ENCODE assay signal across 1 cellular context in the genomic region with DNA sequence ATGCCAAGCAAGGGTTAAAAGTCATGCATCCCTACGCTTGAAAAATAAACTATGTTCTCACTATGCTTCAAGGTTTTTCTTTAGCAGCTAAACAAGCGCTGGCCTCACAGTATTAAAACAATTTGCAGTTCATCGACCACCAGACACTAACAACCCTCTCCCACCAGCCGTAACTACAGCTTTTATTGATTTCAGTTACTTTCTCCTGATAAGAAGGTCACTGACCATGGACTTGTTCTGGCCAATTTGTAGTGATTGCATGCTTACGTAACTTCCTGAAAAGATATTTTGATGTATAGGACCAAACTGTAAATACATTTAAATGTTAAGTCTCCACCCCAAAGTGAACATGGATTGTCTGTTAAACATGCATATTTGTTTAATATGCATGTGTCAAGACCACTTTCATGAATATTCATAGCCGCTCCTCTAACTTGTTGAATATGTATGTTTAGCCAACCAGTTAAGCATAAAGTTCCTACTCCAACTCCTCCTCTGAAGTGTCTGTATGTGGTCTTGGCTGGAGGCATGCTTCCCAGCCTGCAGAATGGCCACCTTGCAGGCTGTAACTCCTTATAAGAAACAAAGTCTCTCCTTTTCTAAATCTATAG.
TF ChIP-seq lines count a peak whose summit lies in the region.

No MANE protein-coding gene starts in this region.

TF ChIP-seq in HepG2, 621 proteins besides CTCF, POLR2A, EP300 and RAD21 (continued from another document and continues in another):
- TF ChIP-seq REPIN1 (CRISPR knock-in tag; IDR thresholded peaks at IDR 0.05; ENCODE audit: borderline replicate concordance, low read depth) (peak; percentile 28; the same call in 1 of the 2 replicates), TBX2 (CRISPR knock-in tag; IDR thresholded peaks at IDR 0.05; ENCODE audit: borderline replicate concordance) (peak; percentile 30; the same call in 1 of the 2 replicates), ZNF510 (CRISPR knock-in tag; IDR thresholded peaks at IDR 0.05; ENCODE audit: low read depth) (0 out of 2 replicates have a peak, but pooled peaks have one; percentile 31), PPARG (CRISPR knock-in tag; conservative IDR thresholded peaks at IDR 0.05) (peak; percentile 37; the same call in 1 of the 2 replicates), MEIS1 (CRISPR knock-in tag; IDR thresholded peaks at IDR 0.05; ENCODE audit: borderline replicate concordance) (no peak), FLYWCH1 (CRISPR knock-in tag; IDR thresholded peaks at IDR 0.05) (no peak), CREM (IDR thresholded peaks at IDR 0.05) (peak; percentile 57; the same call in 1 of the 2 replicates), CREM (CRISPR knock-in tag; IDR thresholded peaks at IDR 0.05) (no peak), ZFP36L1 (CRISPR knock-in tag; IDR thresholded peaks at IDR 0.05) (no peak), DPF2 (CRISPR knock-in tag; IDR thresholded peaks at IDR 0.05; ENCODE audit: borderline replicate concordance, low read depth) (peak; percentile 38; the same call in 1 of the 2 replicates), MAFK (conservative IDR thresholded peaks at IDR 0.05 in 1 of 2, IDR thresholded peaks at IDR 0.05 in 1 of 2; ENCODE audit: low read length in 2 of 2) (no peak), ZNF614 (CRISPR knock-in tag; IDR thresholded peaks at IDR 0.05; ENCODE audit: borderline replicate concordance) (0 out of 2 replicates have a peak, but pooled peaks have one; percentile 28), NR2F2 (IDR thresholded peaks at IDR 0.05; ENCODE audit: borderline replicate concordance, low read depth) (peak; percentile 57; the same call in 1 of the 2 replicates), RXRB (CRISPR knock-in tag; IDR thresholded peaks at IDR 0.05; ENCODE audit: borderline replicate concordance) (peak; percentile 51; the same call in 1 of the 2 replicates), BCL6 (CRISPR knock-in tag; IDR thresholded peaks at IDR 0.05) (peak; percentile 93), FOXP1 (IDR thresholded peaks at IDR 0.05) (no peak), FOXP1 (CRISPR knock-in tag; IDR thresholded peaks at IDR 0.05) (peak; percentile 76; the same call in 1 of the 2 replicates), ZNF652 (CRISPR knock-in tag; IDR thresholded peaks at IDR 0.05; ENCODE audit: borderline replicate concordance, low read depth) (peak; percentile 97), ZNF777 (CRISPR knock-in tag; IDR thresholded peaks at IDR 0.05) (no peak), SALL1 (CRISPR knock-in tag; IDR thresholded peaks at IDR 0.05) (no peak; the same call in 1 of the 2 replicates), GTF2F1 (IDR thresholded peaks at IDR 0.05; ENCODE audit: low read length) (no peak), STAG1 (CRISPR knock-in tag; IDR thresholded peaks at IDR 0.05) (0 out of 2 replicates have a peak, but pooled peaks have one; percentile 5), ZNF776 (CRISPR knock-in tag; IDR thresholded peaks at IDR 0.05) (no peak), SPEN (CRISPR knock-in tag; IDR thresholded peaks at IDR 0.05; ENCODE audit: low read depth) (no peak), HMG20A (CRISPR knock-in tag; IDR thresholded peaks at IDR 0.05; ENCODE audit: borderline replicate concordance) (peak; percentile 33; the same call in 1 of the 2 replicates), ZNF441 (CRISPR knock-in tag; IDR thresholded peaks at IDR 0.05; ENCODE audit: borderline replicate concordance) (no peak), ZNF678 (CRISPR knock-in tag; IDR thresholded peaks at IDR 0.05) (no peak), GATAD2A (CRISPR knock-in tag; IDR thresholded peaks at IDR 0.05) (peak; percentile 82), GFI1 (CRISPR knock-in tag; IDR thresholded peaks at IDR 0.05; ENCODE audit: borderline replicate concordance) (peak; percentile 91), ZNF879 (CRISPR knock-in tag; IDR thresholded peaks at IDR 0.05) (no peak), POGZ (CRISPR knock-in tag; IDR thresholded peaks at IDR 0.05) (no peak), ARID2 (CRISPR knock-in tag; IDR thresholded peaks at IDR 0.05; ENCODE audit: borderline replicate concordance) (no peak), SOX5 (CRISPR knock-in tag; IDR thresholded peaks at IDR 0.05; ENCODE audit: borderline replicate concordance) (no peak; the same call in 1 of the 2 replicates), HDAC1 (CRISPR knock-in tag; IDR thresholded peaks at IDR 0.05) (peak; percentile 46; the same call in 1 of the 2 replicates), ZNF256 (CRISPR knock-in tag; conservative IDR thresholded peaks at IDR 0.05) (no peak), TCF7 (IDR thresholded peaks at IDR 0.05; ENCODE audit: low read depth) (0 out of 2 replicates have a peak, but pooled peaks have one; percentile 18), SMAD1 (CRISPR knock-in tag; IDR thresholded peaks at IDR 0.05; ENCODE audit: borderline replicate concordance, low read depth) (no peak)
- TF ChIP-seq, protein P1, sequence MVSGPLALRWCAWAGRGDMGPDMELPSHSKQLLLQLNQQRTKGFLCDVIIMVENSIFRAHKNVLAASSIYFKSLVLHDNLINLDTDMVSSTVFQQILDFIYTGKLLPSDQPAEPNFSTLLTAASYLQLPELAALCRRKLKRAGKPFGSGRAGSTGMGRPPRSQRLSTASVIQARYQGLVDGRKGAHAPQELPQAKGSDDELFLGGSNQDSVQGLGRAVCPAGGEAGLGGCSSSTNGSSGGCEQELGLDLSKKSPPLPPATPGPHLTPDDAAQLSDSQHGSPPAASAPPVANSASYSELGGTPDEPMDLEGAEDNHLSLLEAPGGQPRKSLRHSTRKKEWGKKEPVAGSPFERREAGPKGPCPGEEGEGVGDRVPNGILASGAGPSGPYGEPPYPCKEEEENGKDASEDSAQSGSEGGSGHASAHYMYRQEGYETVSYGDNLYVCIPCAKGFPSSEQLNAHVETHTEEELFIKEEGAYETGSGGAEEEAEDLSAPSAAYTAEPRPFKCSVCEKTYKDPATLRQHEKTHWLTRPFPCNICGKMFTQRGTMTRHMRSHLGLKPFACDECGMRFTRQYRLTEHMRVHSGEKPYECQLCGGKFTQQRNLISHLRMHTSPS (CRISPR knock-in tag; IDR thresholded peaks at IDR 0.05; ENCODE audit: low read depth), result no peak
- TF ChIP-seq, protein P2, sequence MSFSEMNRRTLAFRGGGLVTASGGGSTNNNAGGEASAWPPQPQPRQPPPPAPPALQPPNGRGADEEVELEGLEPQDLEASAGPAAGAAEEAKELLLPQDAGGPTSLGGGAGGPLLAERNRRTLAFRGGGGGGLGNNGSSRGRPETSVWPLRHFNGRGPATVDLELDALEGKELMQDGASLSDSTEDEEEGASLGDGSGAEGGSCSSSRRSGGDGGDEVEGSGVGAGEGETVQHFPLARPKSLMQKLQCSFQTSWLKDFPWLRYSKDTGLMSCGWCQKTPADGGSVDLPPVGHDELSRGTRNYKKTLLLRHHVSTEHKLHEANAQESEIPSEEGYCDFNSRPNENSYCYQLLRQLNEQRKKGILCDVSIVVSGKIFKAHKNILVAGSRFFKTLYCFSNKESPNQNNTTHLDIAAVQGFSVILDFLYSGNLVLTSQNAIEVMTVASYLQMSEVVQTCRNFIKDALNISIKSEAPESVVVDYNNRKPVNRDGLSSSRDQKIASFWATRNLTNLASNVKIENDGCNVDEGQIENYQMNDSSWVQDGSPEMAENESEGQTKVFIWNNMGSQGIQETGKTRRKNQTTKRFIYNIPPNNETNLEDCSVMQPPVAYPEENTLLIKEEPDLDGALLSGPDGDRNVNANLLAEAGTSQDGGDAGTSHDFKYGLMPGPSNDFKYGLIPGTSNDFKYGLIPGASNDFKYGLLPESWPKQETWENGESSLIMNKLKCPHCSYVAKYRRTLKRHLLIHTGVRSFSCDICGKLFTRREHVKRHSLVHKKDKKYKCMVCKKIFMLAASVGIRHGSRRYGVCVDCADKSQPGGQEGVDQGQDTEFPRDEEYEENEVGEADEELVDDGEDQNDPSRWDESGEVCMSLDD (CRISPR knock-in tag; IDR thresholded peaks at IDR 0.05; ENCODE audit: borderline replicate concordance), result no peak
- TF ChIP-seq, protein P3, sequence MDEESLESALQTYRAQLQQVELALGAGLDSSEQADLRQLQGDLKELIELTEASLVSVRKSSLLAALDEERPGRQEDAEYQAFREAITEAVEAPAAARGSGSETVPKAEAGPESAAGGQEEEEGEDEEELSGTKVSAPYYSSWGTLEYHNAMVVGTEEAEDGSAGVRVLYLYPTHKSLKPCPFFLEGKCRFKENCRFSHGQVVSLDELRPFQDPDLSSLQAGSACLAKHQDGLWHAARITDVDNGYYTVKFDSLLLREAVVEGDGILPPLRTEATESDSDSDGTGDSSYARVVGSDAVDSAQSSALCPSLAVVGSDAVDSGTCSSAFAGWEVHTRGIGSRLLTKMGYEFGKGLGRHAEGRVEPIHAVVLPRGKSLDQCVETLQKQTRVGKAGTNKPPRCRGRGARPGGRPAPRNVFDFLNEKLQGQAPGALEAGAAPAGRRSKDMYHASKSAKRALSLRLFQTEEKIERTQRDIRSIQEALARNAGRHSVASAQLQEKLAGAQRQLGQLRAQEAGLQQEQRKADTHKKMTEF (CRISPR knock-in tag; IDR thresholded peaks at IDR 0.05), result no peak
- TF ChIP-seq, protein P4, sequence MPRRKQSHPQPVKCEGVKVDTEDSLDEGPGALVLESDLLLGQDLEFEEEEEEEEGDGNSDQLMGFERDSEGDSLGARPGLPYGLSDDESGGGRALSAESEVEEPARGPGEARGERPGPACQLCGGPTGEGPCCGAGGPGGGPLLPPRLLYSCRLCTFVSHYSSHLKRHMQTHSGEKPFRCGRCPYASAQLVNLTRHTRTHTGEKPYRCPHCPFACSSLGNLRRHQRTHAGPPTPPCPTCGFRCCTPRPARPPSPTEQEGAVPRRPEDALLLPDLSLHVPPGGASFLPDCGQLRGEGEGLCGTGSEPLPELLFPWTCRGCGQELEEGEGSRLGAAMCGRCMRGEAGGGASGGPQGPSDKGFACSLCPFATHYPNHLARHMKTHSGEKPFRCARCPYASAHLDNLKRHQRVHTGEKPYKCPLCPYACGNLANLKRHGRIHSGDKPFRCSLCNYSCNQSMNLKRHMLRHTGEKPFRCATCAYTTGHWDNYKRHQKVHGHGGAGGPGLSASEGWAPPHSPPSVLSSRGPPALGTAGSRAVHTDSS (CRISPR knock-in tag; conservative IDR thresholded peaks at IDR 0.05), result no peak
- TF ChIP-seq, protein P5, sequence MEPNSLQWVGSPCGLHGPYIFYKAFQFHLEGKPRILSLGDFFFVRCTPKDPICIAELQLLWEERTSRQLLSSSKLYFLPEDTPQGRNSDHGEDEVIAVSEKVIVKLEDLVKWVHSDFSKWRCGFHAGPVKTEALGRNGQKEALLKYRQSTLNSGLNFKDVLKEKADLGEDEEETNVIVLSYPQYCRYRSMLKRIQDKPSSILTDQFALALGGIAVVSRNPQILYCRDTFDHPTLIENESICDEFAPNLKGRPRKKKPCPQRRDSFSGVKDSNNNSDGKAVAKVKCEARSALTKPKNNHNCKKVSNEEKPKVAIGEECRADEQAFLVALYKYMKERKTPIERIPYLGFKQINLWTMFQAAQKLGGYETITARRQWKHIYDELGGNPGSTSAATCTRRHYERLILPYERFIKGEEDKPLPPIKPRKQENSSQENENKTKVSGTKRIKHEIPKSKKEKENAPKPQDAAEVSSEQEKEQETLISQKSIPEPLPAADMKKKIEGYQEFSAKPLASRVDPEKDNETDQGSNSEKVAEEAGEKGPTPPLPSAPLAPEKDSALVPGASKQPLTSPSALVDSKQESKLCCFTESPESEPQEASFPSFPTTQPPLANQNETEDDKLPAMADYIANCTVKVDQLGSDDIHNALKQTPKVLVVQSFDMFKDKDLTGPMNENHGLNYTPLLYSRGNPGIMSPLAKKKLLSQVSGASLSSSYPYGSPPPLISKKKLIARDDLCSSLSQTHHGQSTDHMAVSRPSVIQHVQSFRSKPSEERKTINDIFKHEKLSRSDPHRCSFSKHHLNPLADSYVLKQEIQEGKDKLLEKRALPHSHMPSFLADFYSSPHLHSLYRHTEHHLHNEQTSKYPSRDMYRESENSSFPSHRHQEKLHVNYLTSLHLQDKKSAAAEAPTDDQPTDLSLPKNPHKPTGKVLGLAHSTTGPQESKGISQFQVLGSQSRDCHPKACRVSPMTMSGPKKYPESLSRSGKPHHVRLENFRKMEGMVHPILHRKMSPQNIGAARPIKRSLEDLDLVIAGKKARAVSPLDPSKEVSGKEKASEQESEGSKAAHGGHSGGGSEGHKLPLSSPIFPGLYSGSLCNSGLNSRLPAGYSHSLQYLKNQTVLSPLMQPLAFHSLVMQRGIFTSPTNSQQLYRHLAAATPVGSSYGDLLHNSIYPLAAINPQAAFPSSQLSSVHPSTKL (CRISPR knock-in tag; IDR thresholded peaks at IDR 0.05), result peak; percentile 82
- TF ChIP-seq, protein P6, sequence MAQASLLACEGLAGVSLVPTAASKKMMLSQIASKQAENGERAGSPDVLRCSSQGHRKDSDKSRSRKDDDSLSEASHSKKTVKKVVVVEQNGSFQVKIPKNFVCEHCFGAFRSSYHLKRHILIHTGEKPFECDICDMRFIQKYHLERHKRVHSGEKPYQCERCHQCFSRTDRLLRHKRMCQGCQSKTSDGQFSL (CRISPR knock-in tag; IDR thresholded peaks at IDR 0.05), result no peak
- TF ChIP-seq, protein P7, sequence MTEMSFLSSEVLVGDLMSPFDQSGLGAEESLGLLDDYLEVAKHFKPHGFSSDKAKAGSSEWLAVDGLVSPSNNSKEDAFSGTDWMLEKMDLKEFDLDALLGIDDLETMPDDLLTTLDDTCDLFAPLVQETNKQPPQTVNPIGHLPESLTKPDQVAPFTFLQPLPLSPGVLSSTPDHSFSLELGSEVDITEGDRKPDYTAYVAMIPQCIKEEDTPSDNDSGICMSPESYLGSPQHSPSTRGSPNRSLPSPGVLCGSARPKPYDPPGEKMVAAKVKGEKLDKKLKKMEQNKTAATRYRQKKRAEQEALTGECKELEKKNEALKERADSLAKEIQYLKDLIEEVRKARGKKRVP (CRISPR knock-in tag; IDR thresholded peaks at IDR 0.05), result 0 out of 4 replicates have a peak, but pooled peaks of 1 of the 2 experiments have one; percentile 24
- TF ChIP-seq, protein P8, sequence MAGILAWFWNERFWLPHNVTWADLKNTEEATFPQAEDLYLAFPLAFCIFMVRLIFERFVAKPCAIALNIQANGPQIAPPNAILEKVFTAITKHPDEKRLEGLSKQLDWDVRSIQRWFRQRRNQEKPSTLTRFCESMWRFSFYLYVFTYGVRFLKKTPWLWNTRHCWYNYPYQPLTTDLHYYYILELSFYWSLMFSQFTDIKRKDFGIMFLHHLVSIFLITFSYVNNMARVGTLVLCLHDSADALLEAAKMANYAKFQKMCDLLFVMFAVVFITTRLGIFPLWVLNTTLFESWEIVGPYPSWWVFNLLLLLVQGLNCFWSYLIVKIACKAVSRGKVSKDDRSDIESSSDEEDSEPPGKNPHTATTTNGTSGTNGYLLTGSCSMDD (CRISPR knock-in tag; IDR thresholded peaks at IDR 0.05), result no peak
- TF ChIP-seq, protein P9, sequence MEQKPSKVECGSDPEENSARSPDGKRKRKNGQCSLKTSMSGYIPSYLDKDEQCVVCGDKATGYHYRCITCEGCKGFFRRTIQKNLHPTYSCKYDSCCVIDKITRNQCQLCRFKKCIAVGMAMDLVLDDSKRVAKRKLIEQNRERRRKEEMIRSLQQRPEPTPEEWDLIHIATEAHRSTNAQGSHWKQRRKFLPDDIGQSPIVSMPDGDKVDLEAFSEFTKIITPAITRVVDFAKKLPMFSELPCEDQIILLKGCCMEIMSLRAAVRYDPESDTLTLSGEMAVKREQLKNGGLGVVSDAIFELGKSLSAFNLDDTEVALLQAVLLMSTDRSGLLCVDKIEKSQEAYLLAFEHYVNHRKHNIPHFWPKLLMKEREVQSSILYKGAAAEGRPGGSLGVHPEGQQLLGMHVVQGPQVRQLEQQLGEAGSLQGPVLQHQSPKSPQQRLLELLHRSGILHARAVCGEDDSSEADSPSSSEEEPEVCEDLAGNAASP (CRISPR knock-in tag; IDR thresholded peaks at IDR 0.05; ENCODE audit: borderline replicate concordance), result peak; percentile 46; the same call in 1 of the 2 replicates
